8 cellular contexts compared by ENCODE assay signal in the genomic region with DNA sequence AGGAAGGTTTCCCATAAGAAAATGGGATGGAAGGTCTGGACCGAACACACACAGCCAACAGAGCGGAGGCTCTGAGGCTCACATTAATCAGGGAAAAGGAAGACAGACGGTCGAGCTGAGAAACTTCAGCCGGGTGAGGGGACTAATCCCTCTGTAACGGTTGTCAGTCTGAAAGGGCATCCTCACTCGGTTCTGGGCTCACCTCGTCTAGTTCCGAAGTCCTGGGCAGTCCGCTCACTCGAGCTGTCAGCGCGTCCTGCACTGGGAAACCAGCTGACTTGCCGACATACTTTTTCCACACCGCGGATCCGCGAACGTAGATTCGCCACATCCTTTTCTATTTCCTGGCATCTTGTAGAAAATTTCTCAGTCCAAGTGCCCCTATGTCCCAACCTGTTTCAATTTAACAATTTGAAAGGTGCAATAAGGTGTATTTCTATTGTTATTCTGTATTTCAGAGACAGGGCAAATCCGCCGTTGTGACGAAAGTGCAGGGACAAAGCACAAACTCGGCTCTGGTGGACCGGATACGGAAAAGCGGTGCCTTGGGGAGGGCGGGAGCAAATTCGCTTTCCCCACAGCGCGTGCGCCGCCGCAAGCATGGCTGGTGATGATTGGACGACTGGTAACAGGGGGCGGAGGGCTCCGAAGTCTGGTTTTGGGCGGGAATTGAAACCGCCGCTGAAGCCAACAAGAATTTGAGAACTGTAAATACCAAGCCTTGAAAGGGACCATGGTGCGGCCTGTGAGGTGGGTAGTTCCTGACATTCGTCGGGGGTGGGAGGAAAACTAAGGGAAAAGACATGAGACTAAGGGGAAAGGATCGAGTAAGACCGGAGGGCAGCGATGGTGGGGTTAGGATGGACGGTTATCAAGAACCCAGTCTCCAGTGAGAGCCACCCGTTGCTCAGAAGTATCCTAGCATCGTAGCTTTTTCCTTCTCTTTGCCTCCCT. TPM values are rescaled to one million over a fixed set of nuclear protein-coding genes. Genes with fewer than 3 reads are reported as not detected.
DNase-seq lines count a peak whose midpoint lies in the region; ATAC-seq and TF ChIP-seq lines count a peak whose summit lies in the region.

Gene RAD51AP1, plus strand, starts transcription at position 684 of the 954 bp plus-strand sequence. Its CDS starts 50 bp downstream, at position 734.

- DNase-seq in GM12865 (ENCODE audit: low read depth) = peak; percentile 99
- peak; percentile 92 for DNase-seq in NCI-H1436 (lab: John Stamatoyannopoulos, UW)
- DNase-seq in T follicular helper cell (ENCODE audit: low read depth) = peak; percentile 93
- peak; percentile 98 for DNase-seq in adipocyte (ENCODE audit: low read depth)
- peak; percentile 96 to 99 for DNase-seq in cardiac muscle cell (ENCODE audit: low read depth in 1 of 2, low spot score in 1 of 2)
- DNase-seq in transverse colon = peak; percentile 95

- H3K9me3 ChIP-seq in adipocyte (ENCODE audit: control insufficient read depth, low read length) (no peaks in the 10 kb centered on the region), cardiac muscle cell (ENCODE audit: low read depth) (no peaks in the 10 kb centered on the region), parathyroid adenoma (ENCODE audit: control insufficient read depth, low read length) (no peaks in the 10 kb centered on the region), transverse colon (no peaks in the 10 kb centered on the region)

- in situ Hi-C loops in transverse colon (cut with MboI; ENCODE audit: low pct_ligation_motif_present in 1 of 4, low pct_unique_long_range_greater_than_20kb in 1 of 4, low sequenced_read_pairs in 3 of 4) = loop anchor here in 2 of 4 donors (10.0 to 25.0 kb wide), 2 partner anchors 226 to 664 kb away; partner anchors contain the start of genes TIGAR (in 2 of the 2) and PARP11 (in 1 of the 2)

- peak; percentile 94 for ATAC-seq in HG02798 (IDR thresholded peaks at IDR 0.05; ENCODE audit: poor library complexity, unreplicated experiment)

- TF ChIP-seq CTCF in GM12865 (IDR thresholded peaks at IDR 0.05; ENCODE audit: insufficient read depth, low read depth, low read length, missing control alignments) = no peak
- TF ChIP-seq CTCF in cardiac muscle cell (IDR thresholded peaks at IDR 0.05; ENCODE audit: low read depth, low read length) = no peak
- TF ChIP-seq CTCF in parathyroid adenoma (IDR thresholded peaks at IDR 0.05) = no peak
- no peak for TF ChIP-seq CTCF in transverse colon (IDR thresholded peaks at IDR 0.05)

- peak; percentile 46 for TF ChIP-seq POLR2A in transverse colon (IDR thresholded peaks at IDR 0.05)

- H3K27ac ChIP-seq in cardiac muscle cell (peak within 1 kb of the TSS; percentile 99), parathyroid adenoma (peak within 1 kb of the TSS; percentile 94), transverse colon (peak within 1 kb of the TSS; percentile 82 to 91 (median 85))

- peak within 1 kb of the TSS; percentile 97 for H3K9ac ChIP-seq in adipocyte (ENCODE audit: low read length)
- peak within 1 kb of the TSS; percentile 51 for H3K9ac ChIP-seq in parathyroid adenoma

- peak; percentile 21 for TF ChIP-seq EP300 in transverse colon (IDR thresholded peaks at IDR 0.05; ENCODE audit: low read depth)

- peak within 1 kb of the TSS; percentile 70 for H3K4me3 ChIP-seq in GM12865 (ENCODE audit: low read depth, low read length)
- peak within 1 kb of the TSS; percentile 98 for H3K4me3 ChIP-seq in adipocyte (ENCODE audit: low read length)
- H3K4me3 ChIP-seq in cardiac muscle cell = peak within 1 kb of the TSS; percentile 85
- peak within 1 kb of the TSS; percentile 94 for H3K4me3 ChIP-seq in parathyroid adenoma (ENCODE audit: low read depth, low read length)
- peak within 1 kb of the TSS; percentile 52 to 92 (median 68) for H3K4me3 ChIP-seq in transverse colon

- intact Hi-C loops in transverse colon (cut with DNase I; ENCODE audit: low total_unique reads) = no loop called here

- H3K4me1 ChIP-seq in adipocyte (ENCODE audit: control insufficient read depth, insufficient read depth, low read length) = peaks cover 21% of the 10 kb centered on the region
- H3K4me1 ChIP-seq in cardiac muscle cell (ENCODE audit: low read depth) = peaks cover 11% of the 10 kb centered on the region
- peaks cover 3% of the 10 kb centered on the region for H3K4me1 ChIP-seq in parathyroid adenoma
- peaks cover 0 to 36% (median 14%) of the 10 kb centered on the region in 4 donors for H3K4me1 ChIP-seq in transverse colon

- peaks cover 18% of the 10 kb centered on the region for H3K36me3 ChIP-seq in adipocyte (ENCODE audit: control insufficient read depth, insufficient read depth, low read length, severe bottlenecking)
- H3K36me3 ChIP-seq in cardiac muscle cell = peaks cover 10% of the 10 kb centered on the region
- no peaks in the 10 kb centered on the region for H3K36me3 ChIP-seq in parathyroid adenoma (ENCODE audit: control insufficient read depth, insufficient read depth, low read length)
- H3K36me3 ChIP-seq in transverse colon = peaks cover 0 to 7% (median under 1%) of the 10 kb centered on the region in 4 donors

- H3K79me2 ChIP-seq in parathyroid adenoma = no peaks in the 10 kb centered on the region

- peak within 1 kb of the TSS; percentile 97 for H3K4me2 ChIP-seq in parathyroid adenoma (ENCODE audit: low read length)

- peak within 1 kb of the TSS; percentile 83 for H2AFZ ChIP-seq in parathyroid adenoma

- no peaks in the 10 kb centered on the region for H3K27me3 ChIP-seq in adipocyte (replicated peaks; ENCODE audit: control insufficient read depth, insufficient read depth, low read length)
- H3K27me3 ChIP-seq in cardiac muscle cell = no peaks in the 10 kb centered on the region
- H3K27me3 ChIP-seq in parathyroid adenoma (ENCODE audit: control insufficient read depth, insufficient read depth, low read length) = no peaks in the 10 kb centered on the region
- no peaks in the 10 kb centered on the region for H3K27me3 ChIP-seq in transverse colon

- WGBS in transverse colon (ENCODE audit: low coverage in 1 of 2), 2 donors = 0 to 1% methylated on average over 28 to 49 of the region's 49 CpGs

RNA-seq across cellular contexts. Expression of gene RAD51AP1, which starts in this region (rescaled TPM):
- total RNA-seq in cardiac muscle cell (7.5 and 17.1 TPM in 2 replicates), transverse colon (1 to 10 TPM in 3 of 4 donors, not detected in 1; 1.9 to 2.7 (median 2.4) TPM)
- polyA plus RNA-seq in cardiac muscle cell = 9.9 and 27.0 TPM in 2 replicates

Comparison
In these comparisons a context has a peak if more than half of its experiments do, and no peak if none do; other contexts are left out.
1. Peak in every context shown above with its lines: DNase-seq, ATAC-seq, H3K4me3 ChIP-seq and H3K27ac ChIP-seq.